ENCODE assay signal across 1 cellular context in the genomic region with DNA sequence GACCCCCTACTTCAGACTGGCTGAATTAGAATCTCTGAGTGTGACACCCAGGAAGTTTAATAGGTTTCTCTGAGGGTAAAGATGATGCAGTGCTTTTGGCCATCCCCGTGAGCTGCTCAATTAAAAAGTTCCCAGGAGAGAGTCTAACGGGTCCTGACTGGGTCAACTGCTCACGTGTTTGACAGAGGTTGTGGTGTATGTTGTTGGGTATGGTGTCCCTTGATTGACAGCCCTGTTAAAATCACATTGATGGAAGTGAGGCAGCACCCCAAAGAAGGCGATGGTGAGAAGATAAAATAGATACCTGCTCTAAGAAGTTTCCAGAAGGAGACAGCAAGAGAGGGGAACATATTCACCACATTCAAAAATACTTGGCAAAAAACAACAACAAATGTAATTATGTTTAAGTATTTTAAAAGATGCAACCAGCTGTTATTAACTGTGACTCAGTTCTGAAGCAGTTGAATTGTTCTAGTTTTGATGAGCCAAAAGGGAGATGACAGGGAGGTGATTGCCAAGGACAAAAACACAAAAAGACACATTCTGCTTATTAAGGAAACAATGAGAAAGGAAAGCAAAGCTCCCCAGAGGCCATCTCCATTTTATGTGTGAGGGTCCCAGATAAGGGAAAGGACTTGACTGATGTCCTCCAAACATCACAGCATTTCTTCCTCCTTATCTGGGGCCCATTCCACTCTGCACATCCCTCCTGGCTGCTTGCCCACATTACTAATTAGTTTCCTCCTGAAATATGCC.
TF ChIP-seq lines count a peak whose summit lies in the region.

No MANE protein-coding gene starts in this region.

TF ChIP-seq in A549, 52 proteins besides CTCF, POLR2A, EP300 and RAD21 (continued from another document):
- TF ChIP-seq, protein P1, sequence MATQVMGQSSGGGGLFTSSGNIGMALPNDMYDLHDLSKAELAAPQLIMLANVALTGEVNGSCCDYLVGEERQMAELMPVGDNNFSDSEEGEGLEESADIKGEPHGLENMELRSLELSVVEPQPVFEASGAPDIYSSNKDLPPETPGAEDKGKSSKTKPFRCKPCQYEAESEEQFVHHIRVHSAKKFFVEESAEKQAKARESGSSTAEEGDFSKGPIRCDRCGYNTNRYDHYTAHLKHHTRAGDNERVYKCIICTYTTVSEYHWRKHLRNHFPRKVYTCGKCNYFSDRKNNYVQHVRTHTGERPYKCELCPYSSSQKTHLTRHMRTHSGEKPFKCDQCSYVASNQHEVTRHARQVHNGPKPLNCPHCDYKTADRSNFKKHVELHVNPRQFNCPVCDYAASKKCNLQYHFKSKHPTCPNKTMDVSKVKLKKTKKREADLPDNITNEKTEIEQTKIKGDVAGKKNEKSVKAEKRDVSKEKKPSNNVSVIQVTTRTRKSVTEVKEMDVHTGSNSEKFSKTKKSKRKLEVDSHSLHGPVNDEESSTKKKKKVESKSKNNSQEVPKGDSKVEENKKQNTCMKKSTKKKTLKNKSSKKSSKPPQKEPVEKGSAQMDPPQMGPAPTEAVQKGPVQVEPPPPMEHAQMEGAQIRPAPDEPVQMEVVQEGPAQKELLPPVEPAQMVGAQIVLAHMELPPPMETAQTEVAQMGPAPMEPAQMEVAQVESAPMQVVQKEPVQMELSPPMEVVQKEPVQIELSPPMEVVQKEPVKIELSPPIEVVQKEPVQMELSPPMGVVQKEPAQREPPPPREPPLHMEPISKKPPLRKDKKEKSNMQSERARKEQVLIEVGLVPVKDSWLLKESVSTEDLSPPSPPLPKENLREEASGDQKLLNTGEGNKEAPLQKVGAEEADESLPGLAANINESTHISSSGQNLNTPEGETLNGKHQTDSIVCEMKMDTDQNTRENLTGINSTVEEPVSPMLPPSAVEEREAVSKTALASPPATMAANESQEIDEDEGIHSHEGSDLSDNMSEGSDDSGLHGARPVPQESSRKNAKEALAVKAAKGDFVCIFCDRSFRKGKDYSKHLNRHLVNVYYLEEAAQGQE (IDR thresholded peaks at IDR 0.05), result no peak
